In genomic region chr3:190568036-190568435, GRCh38 we compare ENCODE assay signal across 18 cellular contexts. TPM values are rescaled to one million over a fixed set of nuclear protein-coding genes. Genes with fewer than 3 reads are reported as not detected.
DNase-seq lines count a peak whose midpoint lies in the region; ATAC-seq and TF ChIP-seq lines count a peak whose summit lies in the region.
"Had no signal": no experiment of that assay in that cellular context is flagged by ENCODE, and none has a peak within 500 bp of the region (broad histone marks: within the 10 kb centered on the region; RNA-seq: fewer than 3 reads in every experiment).

No MANE protein-coding gene starts in this region.

- no peaks in the 10 kb centered on the region for H3K27me3 Mint-ChIP-seq in activated T-cell treated with anti-CD3 and anti-CD28 coated beads, Interleukin-2, amount 50 U/mL, for 72 hours (ENCODE audit: low read depth)
- H3K27me3 Mint-ChIP-seq in activated T-helper 17 cell treated with anti-CD3 and anti-CD28 coated beads, Interleukin-2, amount 50 U/mL, for 72 hours, result no peaks in the 10 kb centered on the region

- DNase-seq in activated T-cell treated with anti-CD3 and anti-CD28 coated beads, Interleukin-2, amount 50 U/mL, for 72 hours, result no peak
- no peak for DNase-seq in activated T-cell treated with anti-CD3 and anti-CD28 coated beads, Interleukin-2, amount 50 U/mL, for 48 hours
- DNase-seq in COLO668 (lab: John Stamatoyannopoulos, UW; ENCODE audit: unreplicated experiment) (peak; percentile 3), mesenchymal stem cell (no peak), A172 (ENCODE audit: low spot score) (no peak)
- DNase-seq: Caco-2, DMS79, HCEC 1CT, KBM-7, NCI-H2107, NCI-H345, NCI-H526 treated with DMSO at 0.1 percent for 48 hours, RPMI8226 had no signal

- no peak overlapping the region for H3K4me3 Mint-ChIP-seq in activated T-cell treated with anti-CD3 and anti-CD28 coated beads, Interleukin-2, amount 50 U/mL, for 72 hours
- no peak overlapping the region for H3K4me3 Mint-ChIP-seq in activated T-helper 17 cell treated with anti-CD3 and anti-CD28 coated beads, Interleukin-2, amount 50 U/mL, for 72 hours

- no peak overlapping the region for H3K4ac ChIP-seq in mesenchymal stem cell (ENCODE audit: low read depth in 1 of 2, low read length in 2 of 2)

- H4K8ac ChIP-seq in mesenchymal stem cell (ENCODE audit: low read length), result no peak overlapping the region

- no peak overlapping the region for H4K91ac ChIP-seq in mesenchymal stem cell (ENCODE audit: low read length)

- H2AK5ac ChIP-seq in mesenchymal stem cell (ENCODE audit: low read length, severe bottlenecking), result no peak overlapping the region

- H3K23ac ChIP-seq in mesenchymal stem cell (ENCODE audit: low read length in 2 of 2), result no peak overlapping the region

- peak overlapping the region; percentile 50 for H3K27ac Mint-ChIP-seq in activated T-cell treated with anti-CD3 and anti-CD28 coated beads, Interleukin-2, amount 50 U/mL, for 72 hours
- H3K27ac Mint-ChIP-seq in activated T-helper 17 cell treated with anti-CD3 and anti-CD28 coated beads, Interleukin-2, amount 50 U/mL, for 72 hours, result peak overlapping the region; percentile 62

- H2AFZ ChIP-seq in mesenchymal stem cell (ENCODE audit: low read depth, low read length), result no peak overlapping the region

- no peak overlapping the region for H3K14ac ChIP-seq in mesenchymal stem cell (ENCODE audit: low read length in 2 of 2)

- peaks cover 16 to 33% of the 10 kb centered on the region in 2 donors for H3K36me3 Mint-ChIP-seq in activated T-cell treated with anti-CD3 and anti-CD28 coated beads, Interleukin-2, amount 50 U/mL, for 72 hours (ENCODE audit: insufficient read depth in 2 of 2)
- peaks cover 34% of the 10 kb centered on the region for H3K36me3 Mint-ChIP-seq in activated T-helper 17 cell treated with anti-CD3 and anti-CD28 coated beads, Interleukin-2, amount 50 U/mL, for 72 hours (ENCODE audit: low read depth)

- peaks cover 72% of the 10 kb centered on the region for H3K4me1 Mint-ChIP-seq in activated T-cell treated with anti-CD3 and anti-CD28 coated beads, Interleukin-2, amount 50 U/mL, for 72 hours (ENCODE audit: low read depth)
- peaks cover 31% of the 10 kb centered on the region for H3K4me1 Mint-ChIP-seq in activated T-helper 17 cell treated with anti-CD3 and anti-CD28 coated beads, Interleukin-2, amount 50 U/mL, for 72 hours

- H3K4me1 ChIP-seq in neutrophil (ENCODE audit: control insufficient read depth in 1 of 2, insufficient read depth in 1 of 2, low read depth in 1 of 2, low read length in 1 of 2) (peaks cover 26 to 33% of the 10 kb centered on the region in 2 experiments), mesenchymal stem cell (ENCODE audit: control insufficient read depth, insufficient read depth, low read depth, low read length) (no peaks in the 10 kb centered on the region)

- H3K27ac ChIP-seq in neutrophil (peak overlapping the region; percentile 88), mesenchymal stem cell (ENCODE audit: low read length, poor library complexity, severe bottlenecking) (no peak overlapping the region)
- H3K27ac ChIP-seq: SJCRH30 had no signal

- no peaks in the 10 kb centered on the region for H3K36me3 ChIP-seq in neutrophil
- no peaks in the 10 kb centered on the region for H3K36me3 ChIP-seq in mesenchymal stem cell (ENCODE audit: control insufficient read depth in 1 of 2, insufficient read depth in 2 of 2, low read depth in 1 of 2, low read length in 2 of 2)
- H3K36me3 ChIP-seq: SJCRH30 had no signal

- no peak overlapping the region for H3K9ac ChIP-seq in mesenchymal stem cell (ENCODE audit: low read length)

- H2BK120ac ChIP-seq in mesenchymal stem cell (ENCODE audit: low read depth, low read length), result no peak overlapping the region

- no peak overlapping the region for H2BK5ac ChIP-seq in mesenchymal stem cell (ENCODE audit: low read depth, low read length, poor library complexity, severe bottlenecking)

- H3K18ac ChIP-seq in mesenchymal stem cell (ENCODE audit: low read depth in 1 of 2, low read length in 2 of 2), result no peak overlapping the region

- H3K4me3 ChIP-seq in neutrophil (ENCODE audit: low read depth in 1 of 2, low read length in 1 of 2), result no peak overlapping the region
- H3K4me3 ChIP-seq in mesenchymal stem cell (ENCODE audit: insufficient read depth in 1 of 2, low read depth in 1 of 2, low read length in 2 of 2), result no peak overlapping the region
- H3K4me3 ChIP-seq: SJCRH30 had no signal

- WGBS in mesenchymal stem cell, result 100% methylated on average over 2 of the region's 2 CpGs

- peaks cover 4 to 5% of the 10 kb centered on the region in 2 donors for H3K9me3 Mint-ChIP-seq in activated T-cell treated with anti-CD3 and anti-CD28 coated beads, Interleukin-2, amount 50 U/mL, for 72 hours
- no peaks in the 10 kb centered on the region for H3K9me3 Mint-ChIP-seq in activated T-helper 17 cell treated with anti-CD3 and anti-CD28 coated beads, Interleukin-2, amount 50 U/mL, for 72 hours

- H3K4me2 ChIP-seq in mesenchymal stem cell (ENCODE audit: low read length, poor library complexity, severe bottlenecking), result no peak overlapping the region

- H3K27me3 ChIP-seq in neutrophil (no peaks in the 10 kb centered on the region), mesenchymal stem cell (ENCODE audit: control insufficient read depth in 1 of 2, insufficient read depth in 1 of 2, low read length in 2 of 2) (no peaks in the 10 kb centered on the region)
- H3K27me3 ChIP-seq: SJCRH30 had no signal

- ATAC-seq in activated T-cell treated with anti-CD3 and anti-CD28 coated beads, Interleukin-2, amount 50 U/mL, for 72 hours (replicated peaks in 1 of 2), result no peak
- ATAC-seq in activated T-helper 17 cell treated with anti-CD3 and anti-CD28 coated beads, Interleukin-2, amount 50 U/mL, for 72 hours (replicated peaks), result no peak
- no peak for ATAC-seq in HG03342 (IDR thresholded peaks at IDR 0.05; ENCODE audit: unreplicated experiment)

- H3K9me3 ChIP-seq in neutrophil (no peaks in the 10 kb centered on the region), mesenchymal stem cell (ENCODE audit: control insufficient read depth, low read length) (no peaks in the 10 kb centered on the region)
- H3K9me3 ChIP-seq: Caco-2, SJCRH30 had no signal

- H2BK15ac ChIP-seq in mesenchymal stem cell (ENCODE audit: low read depth, poor library complexity, severe bottlenecking), result no peak overlapping the region

- H3K79me1 ChIP-seq in mesenchymal stem cell (replicated peaks; ENCODE audit: low read length, poor library complexity, severe bottlenecking), result no peaks in the 10 kb centered on the region

- no peak overlapping the region for H2BK12ac ChIP-seq in mesenchymal stem cell (ENCODE audit: low read length in 2 of 2)

- TF ChIP-seq CTCF in neutrophil (IDR thresholded peaks at IDR 0.05), result no peak

RNA-seq across cellular contexts. Expression of gene IL1RAP, which starts 54.2 kb away (rescaled TPM):
- 10 to 100 TPM; 14.1 to 20.3 TPM for total RNA-seq in activated T-cell treated with anti-CD3 and anti-CD28 coated beads, Interleukin-2, amount 50 U/mL, for 72 hours
- total RNA-seq in activated T-helper 17 cell treated with anti-CD3 and anti-CD28 coated beads, Interleukin-2, amount 50 U/mL, for 72 hours, result 10 to 100 TPM; 17.2 to 29.2 TPM
- 25.7 TPM for polyA plus RNA-seq in mesenchymal stem cell (2013, experiment 1 of 2)
- polyA plus RNA-seq in mesenchymal stem cell (2013, experiment 2 of 2), result 25.3 TPM
- 13.3 and 14.6 TPM in 2 replicates for total RNA-seq in A172 (2014; rRNA removed; shearing (Covaris generic))
- total RNA-seq: G401 had no signal
